ENCODE assay signal across 15 cellular contexts in the genomic region with DNA sequence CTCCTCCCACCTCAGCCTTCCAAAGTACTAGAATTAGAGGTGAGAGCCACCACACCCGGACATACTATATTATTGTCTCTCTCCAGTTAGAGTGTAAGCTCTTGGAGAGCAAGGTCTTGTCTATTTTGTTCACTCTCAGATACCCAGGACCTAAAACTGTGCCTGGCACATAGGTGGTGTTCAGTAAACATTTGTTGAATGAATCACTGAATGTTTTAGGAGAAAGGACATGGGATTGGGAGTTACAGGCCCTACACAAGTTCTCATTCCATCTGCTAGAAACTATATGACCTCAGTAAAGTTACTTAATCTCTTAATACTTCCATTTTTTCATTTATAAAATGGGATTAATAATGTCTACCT. TPM values are rescaled to one million over a fixed set of nuclear protein-coding genes. Genes with fewer than 3 reads are reported as not detected.
DNase-seq lines count a peak whose midpoint lies in the region; ATAC-seq, FAIRE-seq and TF ChIP-seq lines count a peak whose summit lies in the region.
"Had no signal": no experiment of that assay in that cellular context is flagged by ENCODE, and none has a peak within 500 bp of the region (broad histone marks: within the 10 kb centered on the region; RNA-seq: fewer than 3 reads in every experiment).

No MANE protein-coding gene starts in this region.

- no peak overlapping the region for H3K9ac ChIP-seq in neuronal stem cell (ENCODE audit: low read depth, low read length, poor library complexity)

- H4K91ac ChIP-seq in neuronal stem cell (ENCODE audit: low read depth, low read length, poor library complexity), result no peak overlapping the region

- TF ChIP-seq CTCF in WERI-Rb-1 (IDR thresholded peaks at IDR 0.05; ENCODE audit: low read depth, low read length), result no peak
- no peak for TF ChIP-seq CTCF in GM13976 (IDR thresholded peaks at IDR 0.05; ENCODE audit: borderline replicate concordance, control extremely low read depth, extremely low read depth, insufficient read depth, missing control alignments)

- peaks cover 33% of the 10 kb centered on the region for H3K4me1 ChIP-seq in CD4-positive, CD25-positive, alpha-beta regulatory T cell (ENCODE audit: control insufficient read depth, insufficient read depth, low read length, poor library complexity, severe bottlenecking)
- H3K4me1 ChIP-seq in naive thymus-derived CD4-positive, alpha-beta T cell (ENCODE audit: control insufficient read depth in 2 of 2, insufficient read depth in 2 of 2, low read length in 2 of 2), result peaks cover 25 to 26% of the 10 kb centered on the region in 2 donors
- H3K4me1 ChIP-seq in neuronal stem cell (ENCODE audit: control insufficient read depth in 2 of 2, insufficient read depth in 1 of 2, low read depth in 1 of 2, low read length in 2 of 2), result peaks cover 0 to 4% of the 10 kb centered on the region in 2 donors

- H2BK15ac ChIP-seq in neuronal stem cell (ENCODE audit: low read length), result no peak overlapping the region

- FAIRE-seq in GM19239 (lab: Jason Lieb, UNC), result peak; percentile 26

- no peak overlapping the region for H3K4ac ChIP-seq in neuronal stem cell (ENCODE audit: low read length)

- no peak overlapping the region for H2BK12ac ChIP-seq in neuronal stem cell (ENCODE audit: low read length)

- no peak overlapping the region for H3K18ac ChIP-seq in neuronal stem cell (ENCODE audit: low read length)

- peaks cover 9% of the 10 kb centered on the region for H3K27me3 Mint-ChIP-seq in CD4-positive, CD25-positive, alpha-beta regulatory T cell
- peaks cover 21% of the 10 kb centered on the region for H3K27me3 Mint-ChIP-seq in activated T-helper 2 cell treated with anti-CD3 and anti-CD28 coated beads, Interferon-gamma antibody, Interleukin-2, Interleukin-4, amounts not matched to agents 10 μg/mL and 5 μg/mL and 100 μg/mL, durations not matched to agents 14 hours and 24 hours and 36 hours (ENCODE audit: low read depth)
- H3K27me3 Mint-ChIP-seq in naive thymus-derived CD4-positive, alpha-beta T cell, result peaks cover 0 to 32% (median 5%) of the 10 kb centered on the region in 5 donors

- peaks cover 6% of the 10 kb centered on the region for H3K27me3 ChIP-seq in CD4-positive, CD25-positive, alpha-beta regulatory T cell (ENCODE audit: control insufficient read depth, insufficient read depth, low read length)
- H3K27me3 ChIP-seq in naive thymus-derived CD4-positive, alpha-beta T cell (ENCODE audit: control insufficient read depth in 2 of 2, insufficient read depth in 2 of 2, low read length in 2 of 2), result no peaks in the 10 kb centered on the region
- no peaks in the 10 kb centered on the region for H3K27me3 ChIP-seq in neuronal stem cell (ENCODE audit: control insufficient read depth in 3 of 3, insufficient read depth in 3 of 3, low read depth in 1 of 3, low read length in 3 of 3)
- H3K27me3 ChIP-seq in WERI-Rb-1 (ENCODE audit: insufficient read depth, low read depth, severe bottlenecking), result no peaks in the 10 kb centered on the region
- H3K27me3 ChIP-seq: body of pancreas had no signal

- H2BK5ac ChIP-seq in neuronal stem cell (ENCODE audit: low read length), result no peak overlapping the region

- H3K23ac ChIP-seq in neuronal stem cell (ENCODE audit: low read depth, low read length, poor library complexity), result no peak overlapping the region

- no peak for DNase-seq in CD4-positive, CD25-positive, alpha-beta regulatory T cell
- no peak for DNase-seq in GM19239 (ENCODE audit: insufficient read length, low spot score)
- DNase-seq in activated T-helper 2 cell treated with anti-CD3 and anti-CD28 coated beads, Interferon-gamma antibody, Interleukin-2, Interleukin-4, amounts not matched to agents 10 μg/mL and 5 μg/mL and 100 μg/mL, durations not matched to agents 14 hours and 24 hours and 36 hours (ENCODE audit: low spot score), result no peak
- no peak for DNase-seq in naive thymus-derived CD4-positive, alpha-beta T cell
- DNase-seq in DMS79 (lab: John Stamatoyannopoulos, UW), result no peak
- no peak for DNase-seq in neuronal stem cell (ENCODE audit: low spot score)
- no peak for DNase-seq in WERI-Rb-1
- no peak for DNase-seq in GM13976 (ENCODE audit: low spot score)
- DNase-seq: body of pancreas, COR-L47, head of caudate nucleus, NCI-H1105 treated with DMSO at 0.1 percent for 48 hours, NCI-H2227 treated with DMSO at 0.1 percent for 48 hours, substantia nigra, SW 1271 had no signal

- H4K8ac ChIP-seq in neuronal stem cell (ENCODE audit: low read depth, low read length), result no peak overlapping the region

- no peak overlapping the region for H3K4me2 ChIP-seq in neuronal stem cell (ENCODE audit: insufficient read depth, low read length, poor library complexity, severe bottlenecking)

- H2AFZ ChIP-seq in neuronal stem cell (ENCODE audit: low read length), result no peak overlapping the region

- POLR2A ChIA-PET in naive thymus-derived CD4-positive, alpha-beta T cell (lab: Charles Lee), result interaction anchor here (1.0 to 4.8 kb wide), 4 partner anchors 10 to 1391 kb away, joined by 3 to 36 read pairs (median 10); a partner anchor contains a TSS

- H3K36me3 ChIP-seq in CD4-positive, CD25-positive, alpha-beta regulatory T cell (ENCODE audit: control insufficient read depth, insufficient read depth, low read length), result no peaks in the 10 kb centered on the region
- H3K36me3 ChIP-seq in naive thymus-derived CD4-positive, alpha-beta T cell (ENCODE audit: control insufficient read depth in 2 of 3, insufficient read depth in 3 of 3, low read length in 3 of 3), result peaks cover 0 to 4% (median 0%) of the 10 kb centered on the region in 3 experiments
- peaks cover 0 to 7% of the 10 kb centered on the region in 2 donors for H3K36me3 ChIP-seq in neuronal stem cell (replicated peaks in 1 of 2; ENCODE audit: control insufficient read depth in 2 of 2, insufficient read depth in 2 of 2, low read length in 2 of 2)
- H3K36me3 ChIP-seq in WERI-Rb-1, result 0 out of 2 replicates have a peak, but pooled peaks cover 2% of the 10 kb centered on the region

- WGBS in neuronal stem cell (ENCODE audit: extremely low coverage in 2 of 2, insufficient read length in 2 of 2, insufficient replicate concordance in 1 of 2), 2 donors, result no CpG with 5 or more reads among the region's 1 CpG

- no peaks in the 10 kb centered on the region for H3K9me3 ChIP-seq in CD4-positive, CD25-positive, alpha-beta regulatory T cell (ENCODE audit: control insufficient read depth in 2 of 2, low read length in 2 of 2)
- no peaks in the 10 kb centered on the region for H3K9me3 ChIP-seq in naive thymus-derived CD4-positive, alpha-beta T cell (ENCODE audit: control insufficient read depth in 2 of 3, low read length in 3 of 3)
- H3K9me3 ChIP-seq in neuronal stem cell (replicated peaks in 1 of 2; ENCODE audit: control insufficient read depth in 2 of 2, insufficient read depth in 1 of 2, low read depth in 1 of 2, low read length in 2 of 2) (peaks cover 0 to 3% of the 10 kb centered on the region in 2 donors), WERI-Rb-1 (ENCODE audit: severe bottlenecking) (no peaks in the 10 kb centered on the region)
- H3K9me3 ChIP-seq: body of pancreas had no signal

- H2BK120ac ChIP-seq in neuronal stem cell (ENCODE audit: low read depth, low read length), result no peak overlapping the region

- CTCF ChIA-PET in naive thymus-derived CD4-positive, alpha-beta T cell (lab: Charles Lee), result interaction anchor here (0.6 kb wide), 1 partner anchor 1156 kb away, joined by 3 read pairs; no protein-coding TSS in a partner anchor

- peaks cover 33 to 44% (median 38%) of the 10 kb centered on the region in 4 donors for H3K4me1 Mint-ChIP-seq in CD4-positive, CD25-positive, alpha-beta regulatory T cell
- peaks cover 31% of the 10 kb centered on the region for H3K4me1 Mint-ChIP-seq in activated T-helper 2 cell treated with anti-CD3 and anti-CD28 coated beads, Interferon-gamma antibody, Interleukin-2, Interleukin-4, amounts not matched to agents 10 μg/mL and 5 μg/mL and 100 μg/mL, durations not matched to agents 14 hours and 24 hours and 36 hours (ENCODE audit: low read depth)
- H3K4me1 Mint-ChIP-seq in naive thymus-derived CD4-positive, alpha-beta T cell, result peaks cover 31 to 48% (median 42%) of the 10 kb centered on the region in 7 donors

- no peaks in the 10 kb centered on the region for H3K79me1 ChIP-seq in neuronal stem cell (ENCODE audit: low read depth, low read length)

- H3K27ac Mint-ChIP-seq in CD4-positive, CD25-positive, alpha-beta regulatory T cell, result peak overlapping the region; percentile 52 to 98 (median 97)
- H3K27ac Mint-ChIP-seq in activated T-helper 2 cell treated with anti-CD3 and anti-CD28 coated beads, Interferon-gamma antibody, Interleukin-2, Interleukin-4, amounts not matched to agents 10 μg/mL and 5 μg/mL and 100 μg/mL, durations not matched to agents 14 hours and 24 hours and 36 hours, result peak overlapping the region; percentile 96
- H3K27ac Mint-ChIP-seq in naive thymus-derived CD4-positive, alpha-beta T cell, result peak overlapping the region; percentile 96 to 99 (median 98)

- in situ Hi-C loops in GM13976 (cut with MboI; ENCODE audit: low sequenced_read_pairs, unreplicated experiment), result no loop called here

- peak overlapping the region; percentile 93 to 98 (median 96) for H3K4me3 Mint-ChIP-seq in CD4-positive, CD25-positive, alpha-beta regulatory T cell
- peak overlapping the region; percentile 99 for H3K4me3 Mint-ChIP-seq in activated T-helper 2 cell treated with anti-CD3 and anti-CD28 coated beads, Interferon-gamma antibody, Interleukin-2, Interleukin-4, amounts not matched to agents 10 μg/mL and 5 μg/mL and 100 μg/mL, durations not matched to agents 14 hours and 24 hours and 36 hours (ENCODE audit: low read depth)
- H3K4me3 Mint-ChIP-seq in naive thymus-derived CD4-positive, alpha-beta T cell, result peak overlapping the region; percentile 93 to 99 (median 97)

- H3K27ac ChIP-seq in CD4-positive, CD25-positive, alpha-beta regulatory T cell (ENCODE audit: insufficient read depth, low read length, poor library complexity, severe bottlenecking), result peak overlapping the region; percentile 96
- peak overlapping the region; percentile 94 for H3K27ac ChIP-seq in naive thymus-derived CD4-positive, alpha-beta T cell (ENCODE audit: low read depth, low read length)
- H3K27ac ChIP-seq in neuronal stem cell (replicated peaks; ENCODE audit: low read length), result no peak overlapping the region
- H3K27ac ChIP-seq in WERI-Rb-1, result no peak overlapping the region

- H3K4me3 ChIP-seq in CD4-positive, CD25-positive, alpha-beta regulatory T cell (ENCODE audit: low read depth, low read length), result no peak overlapping the region
- no peak overlapping the region for H3K4me3 ChIP-seq in naive thymus-derived CD4-positive, alpha-beta T cell (ENCODE audit: low read length)
- no peak overlapping the region for H3K4me3 ChIP-seq in neuronal stem cell (ENCODE audit: low read length in 2 of 2)
- no peak overlapping the region for H3K4me3 ChIP-seq in WERI-Rb-1 (ENCODE audit: low read depth, low read length)
- H3K4me3 ChIP-seq: body of pancreas had no signal

- no peaks in the 10 kb centered on the region for H3K36me3 Mint-ChIP-seq in CD4-positive, CD25-positive, alpha-beta regulatory T cell
- peaks cover 6% of the 10 kb centered on the region for H3K36me3 Mint-ChIP-seq in activated T-helper 2 cell treated with anti-CD3 and anti-CD28 coated beads, Interferon-gamma antibody, Interleukin-2, Interleukin-4, amounts not matched to agents 10 μg/mL and 5 μg/mL and 100 μg/mL, durations not matched to agents 14 hours and 24 hours and 36 hours (ENCODE audit: low read depth)
- H3K36me3 Mint-ChIP-seq in naive thymus-derived CD4-positive, alpha-beta T cell, result peaks cover 0 to 10% (median 7%) of the 10 kb centered on the region in 5 donors

- ATAC-seq in CD4-positive, CD25-positive, alpha-beta regulatory T cell (ENCODE audit: low read depth in 2 of 2), result no peak
- ATAC-seq in naive thymus-derived CD4-positive, alpha-beta T cell, result no peak
- ATAC-seq: body of pancreas had no signal

- no peak overlapping the region for H2AK5ac ChIP-seq in neuronal stem cell (ENCODE audit: low read depth, low read length)

- intact Hi-C loops in activated T-helper 2 cell treated with anti-CD3 and anti-CD28 coated beads, Interferon-gamma antibody, Interleukin-2, Interleukin-4, amounts not matched to agents 10 μg/mL and 5 μg/mL and 100 μg/mL, durations not matched to agents 14 hours and 24 hours and 36 hours (cut with micrococcal nuclease), result no loop called here
- intact Hi-C loops in naive thymus-derived CD4-positive, alpha-beta T cell (cut with micrococcal nuclease), result no loop called here

- no peak overlapping the region for H3K14ac ChIP-seq in neuronal stem cell (ENCODE audit: low read length)

- no peaks in the 10 kb centered on the region for H3K9me3 Mint-ChIP-seq in CD4-positive, CD25-positive, alpha-beta regulatory T cell
- no peaks in the 10 kb centered on the region for H3K9me3 Mint-ChIP-seq in activated T-helper 2 cell treated with anti-CD3 and anti-CD28 coated beads, Interferon-gamma antibody, Interleukin-2, Interleukin-4, amounts not matched to agents 10 μg/mL and 5 μg/mL and 100 μg/mL, durations not matched to agents 14 hours and 24 hours and 36 hours
- H3K9me3 Mint-ChIP-seq in naive thymus-derived CD4-positive, alpha-beta T cell, result peaks cover 0 to 1% (median 0%) of the 10 kb centered on the region in 11 donors

RNA-seq across cellular contexts. Expression of a gene that starts 1.5 kb away (rescaled TPM):
- 38.3 TPM for total RNA-seq in CD4-positive, CD25-positive, alpha-beta regulatory T cell
- 10 to 100 TPM in 3 of 4 donors, 1 to 10 TPM in 1; 9.7 to 16.2 (median 11.8) TPM for polyA plus RNA-seq in CD4-positive, CD25-positive, alpha-beta regulatory T cell
- total RNA-seq in activated T-helper 2 cell treated with anti-CD3 and anti-CD28 coated beads, Interferon-gamma antibody, Interleukin-2, Interleukin-4, amounts not matched to agents 10 μg/mL and 5 μg/mL and 100 μg/mL, durations not matched to agents 14 hours and 24 hours and 36 hours, result 29.1 and 32.8 TPM in 2 replicates
- 10 to 100 TPM; 31.3 to 48.3 (median 36.2) TPM for total RNA-seq in naive thymus-derived CD4-positive, alpha-beta T cell
- 10 to 100 TPM; 11.3 to 12.5 TPM for polyA plus RNA-seq in naive thymus-derived CD4-positive, alpha-beta T cell
- 10.3 TPM for polyA plus RNA-seq in neuronal stem cell (2013, experiment 1 of 2)
- polyA plus RNA-seq in neuronal stem cell (2013, experiment 2 of 2), result 10.8 TPM

RNA-seq across cellular contexts. Expression of a gene that starts 16.2 kb away (rescaled TPM):
- total RNA-seq in CD4-positive, CD25-positive, alpha-beta regulatory T cell, result 1.2 TPM
- 1 to 10 TPM in 3 of 4 donors, under 1 TPM in 1; 1.00 to 4.7 (median 2.9) TPM for polyA plus RNA-seq in CD4-positive, CD25-positive, alpha-beta regulatory T cell
- total RNA-seq in activated T-helper 2 cell treated with anti-CD3 and anti-CD28 coated beads, Interferon-gamma antibody, Interleukin-2, Interleukin-4, amounts not matched to agents 10 μg/mL and 5 μg/mL and 100 μg/mL, durations not matched to agents 14 hours and 24 hours and 36 hours, result 6.2 and 6.8 TPM in 2 replicates
- 1 to 10 TPM; 1.6 to 2.8 (median 2.0) TPM for total RNA-seq in naive thymus-derived CD4-positive, alpha-beta T cell
- 1 to 10 TPM; 3.7 to 6.4 TPM for polyA plus RNA-seq in naive thymus-derived CD4-positive, alpha-beta T cell
- polyA plus RNA-seq in neuronal stem cell (2013, experiment 1 of 2), result 6.4 TPM
- 6.5 TPM for polyA plus RNA-seq in neuronal stem cell (2013, experiment 2 of 2)

Comparison
In these comparisons a context has a peak if more than half of its experiments do, and no peak if none do; other contexts are left out.
1. H3K27ac ChIP-seq: peak in CD4-positive, CD25-positive, alpha-beta regulatory T cell (single experiment) and naive thymus-derived CD4-positive, alpha-beta T cell (single experiment); none in neuronal stem cell (single experiment) and WERI-Rb-1 (single experiment).
2. Peak in every context shown above with its lines, with median percentiles within 50 percentile points of each other: H3K27ac Mint-ChIP-seq and H3K4me3 Mint-ChIP-seq.